Comparison of ENCODE assay signal across 25 cellular contexts in the genomic region with DNA sequence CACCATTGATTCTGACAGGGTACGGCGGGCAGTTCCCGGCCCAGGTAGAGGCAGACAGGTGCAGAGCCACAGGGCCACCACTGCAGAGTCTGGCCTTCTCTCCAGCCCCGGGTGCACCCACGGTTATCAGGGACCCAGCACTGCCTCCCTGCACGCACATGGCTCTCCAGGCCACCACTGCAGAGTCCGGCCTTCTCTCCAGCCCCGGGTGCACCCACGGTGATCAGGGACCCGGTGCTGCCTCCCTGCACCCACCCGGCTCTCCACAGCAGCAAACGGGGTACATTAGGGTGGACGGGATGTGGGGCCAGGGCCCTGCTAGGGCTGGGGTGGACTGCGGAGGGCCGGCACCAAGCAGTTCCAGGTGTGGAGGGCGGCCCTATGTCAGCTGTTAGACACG.
DNase-seq lines count a peak whose midpoint lies in the region; ATAC-seq and TF ChIP-seq lines count a peak whose summit lies in the region.
"Had no signal": no experiment of that assay in that cellular context is flagged by ENCODE, and none has a peak within 500 bp of the region (broad histone marks: within the 10 kb centered on the region; RNA-seq: fewer than 3 reads in every experiment).

No MANE protein-coding gene starts in this region.

- H3K4me3 ChIP-seq in Peyer's patch (no peak overlapping the region), trophoblast cell (ENCODE audit: low read depth, low read length) (peak overlapping the region; percentile 42)
- H3K4me3 ChIP-seq: GM12878, GM23248 had no signal

- H3K9ac ChIP-seq in trophoblast cell (ENCODE audit: low read length), result no peak overlapping the region
- H3K9ac ChIP-seq: GM23248 had no signal

- H3K27ac Mint-ChIP-seq in central memory CD8-positive, alpha-beta T cell (ENCODE audit: low read depth), result peak overlapping the region; percentile 65
- no peak overlapping the region for H3K27ac Mint-ChIP-seq in type B pancreatic cell

- H4K8ac ChIP-seq in trophoblast cell (ENCODE audit: low read depth, low read length), result no peak overlapping the region

- DNase-seq in Peyer's patch (peak in 2 of 3 donors; percentile 18 to 24), trophoblast cell (no peak), type B pancreatic cell (ENCODE audit: extremely low spot score, unreplicated experiment) (peak; percentile 57), NCI-H2029 (lab: John Stamatoyannopoulos, UW) (no peak), RPMI8226 (no peak), dermis blood vessel endothelial cell (no peak)
- DNase-seq in central memory CD8-positive, alpha-beta T cell (ENCODE audit: low spot score in 2 of 2), result no peak
- DNase-seq: ACHN; C1 segment of cervical spinal cord; CD8-positive, alpha-beta memory T cell; DMS53; EL; GM23248; HCEC 1CT; IMR-90; Karpas-422; NCI-H1048; NCI-H1436 treated with DMSO at 0.1 percent for 48 hours; NCI-H2029 treated with DMSO at 0.1 percent for 48 hours; NCI-H446 treated with DMSO at 0.1 percent for 48 hours; NCI-H69; NK-92 treated with Interleukin-12 subunit alpha and Interleukin-12 subunit beta, amount 100 ng/mL, for 24 hours; SHP77 had no signal

- peaks cover 12% of the 10 kb centered on the region for H3K9me3 Mint-ChIP-seq in central memory CD8-positive, alpha-beta T cell
- no peaks in the 10 kb centered on the region for H3K9me3 Mint-ChIP-seq in type B pancreatic cell

- no peak overlapping the region for H2AFZ ChIP-seq in trophoblast cell (ENCODE audit: insufficient read depth, low read length, poor library complexity)
- H2AFZ ChIP-seq: GM23248 had no signal

- no peak for TF ChIP-seq CTCF in Peyer's patch (IDR thresholded peaks at IDR 0.05)
- TF ChIP-seq CTCF in type B pancreatic cell (conservative IDR thresholded peaks at IDR 0.05), result no peak

- H3K23ac ChIP-seq in trophoblast cell (ENCODE audit: low read length), result no peak overlapping the region

- H3K27ac ChIP-seq in Peyer's patch (no peak overlapping the region), trophoblast cell (ENCODE audit: low read depth, low read length) (no peak overlapping the region)
- H3K27ac ChIP-seq: GM23248, HL-60 had no signal

- no peak overlapping the region for H2AK5ac ChIP-seq in trophoblast cell (ENCODE audit: low read length)

- H3K4me1 Mint-ChIP-seq in central memory CD8-positive, alpha-beta T cell, result no peaks in the 10 kb centered on the region
- H3K4me1 Mint-ChIP-seq in type B pancreatic cell (ENCODE audit: unreplicated experiment), result peaks cover 5% of the 10 kb centered on the region
- H3K4me1 Mint-ChIP-seq: CD8-positive, alpha-beta memory T cell had no signal

- no peaks in the 10 kb centered on the region for H3K79me1 ChIP-seq in trophoblast cell (ENCODE audit: low read length)

- ATAC-seq in central memory CD8-positive, alpha-beta T cell (replicated peaks; ENCODE audit: extremely low read depth, poor library complexity, severe bottlenecking), result no peak
- ATAC-seq: GM12878 had no signal

- no peak overlapping the region for H3K4me3 Mint-ChIP-seq in central memory CD8-positive, alpha-beta T cell
- H3K4me3 Mint-ChIP-seq in type B pancreatic cell, result no peak overlapping the region
- H3K4me3 Mint-ChIP-seq: CD8-positive, alpha-beta memory T cell had no signal

- H3K14ac ChIP-seq in trophoblast cell (ENCODE audit: low read length), result no peak overlapping the region

- H3K79me2 ChIP-seq in trophoblast cell (ENCODE audit: control insufficient read depth, insufficient read depth, low read length, poor library complexity), result no peaks in the 10 kb centered on the region

- no peaks in the 10 kb centered on the region for H3K36me3 Mint-ChIP-seq in central memory CD8-positive, alpha-beta T cell (ENCODE audit: insufficient read depth)
- no peaks in the 10 kb centered on the region for H3K36me3 Mint-ChIP-seq in type B pancreatic cell

- H3K4ac ChIP-seq in trophoblast cell (ENCODE audit: low read depth, low read length), result no peak overlapping the region

- no peak for TF ChIP-seq POLR2A in Peyer's patch (IDR thresholded peaks at IDR 0.05)

- no CpG with 5 or more reads among the region's 17 CpGs for WGBS in trophoblast cell (ENCODE audit: extremely low coverage, insufficient coverage, insufficient read length)

- H3K4me2 ChIP-seq in trophoblast cell (ENCODE audit: low read length), result no peak overlapping the region

- no peak overlapping the region for H2BK120ac ChIP-seq in trophoblast cell (ENCODE audit: insufficient read depth, low read length, poor library complexity)

- H2BK5ac ChIP-seq in trophoblast cell (ENCODE audit: low read depth, low read length, poor library complexity), result no peak overlapping the region

- no peak overlapping the region for H2BK12ac ChIP-seq in trophoblast cell (ENCODE audit: low read length)

- no peaks in the 10 kb centered on the region for H3K4me1 ChIP-seq in Peyer's patch
- no peaks in the 10 kb centered on the region for H3K4me1 ChIP-seq in trophoblast cell (ENCODE audit: control insufficient read depth in 1 of 2, insufficient read depth in 2 of 2, low read length in 2 of 2)

- no peak overlapping the region for H4K91ac ChIP-seq in trophoblast cell (ENCODE audit: low read depth, low read length)

- H3K36me3 ChIP-seq in Peyer's patch, result no peaks in the 10 kb centered on the region
- no peaks in the 10 kb centered on the region for H3K36me3 ChIP-seq in trophoblast cell (ENCODE audit: control insufficient read depth in 1 of 2, insufficient read depth in 2 of 2, low read length in 2 of 2)

- H3K27me3 ChIP-seq in Peyer's patch (no peaks in the 10 kb centered on the region), trophoblast cell (ENCODE audit: insufficient read depth, low read length) (no peaks in the 10 kb centered on the region)

- H4K12ac ChIP-seq in trophoblast cell (ENCODE audit: low read depth, low read length), result no peak overlapping the region

- H3K18ac ChIP-seq in trophoblast cell (ENCODE audit: low read length), result no peak overlapping the region

- H3K9me3 ChIP-seq in Peyer's patch (peaks cover 0 to 9% (median 0%) of the 10 kb centered on the region in 4 donors), trophoblast cell (ENCODE audit: insufficient read depth, low read depth, low read length) (peaks cover 10% of the 10 kb centered on the region)

- H3K27me3 Mint-ChIP-seq in central memory CD8-positive, alpha-beta T cell, result peaks cover 8% of the 10 kb centered on the region
- H3K27me3 Mint-ChIP-seq in type B pancreatic cell, result no peaks in the 10 kb centered on the region

Comparison
In these comparisons a context has a peak if more than half of its experiments do, and no peak if none do; other contexts are left out.
1. DNase-seq: peak in Peyer's patch (2 of 3) and type B pancreatic cell (single experiment); none in central memory CD8-positive, alpha-beta T cell (0 of 2), trophoblast cell (0 of 2), NCI-H2029 (single experiment), RPMI8226 (single experiment) and dermis blood vessel endothelial cell (single experiment).